In the genomic region with DNA sequence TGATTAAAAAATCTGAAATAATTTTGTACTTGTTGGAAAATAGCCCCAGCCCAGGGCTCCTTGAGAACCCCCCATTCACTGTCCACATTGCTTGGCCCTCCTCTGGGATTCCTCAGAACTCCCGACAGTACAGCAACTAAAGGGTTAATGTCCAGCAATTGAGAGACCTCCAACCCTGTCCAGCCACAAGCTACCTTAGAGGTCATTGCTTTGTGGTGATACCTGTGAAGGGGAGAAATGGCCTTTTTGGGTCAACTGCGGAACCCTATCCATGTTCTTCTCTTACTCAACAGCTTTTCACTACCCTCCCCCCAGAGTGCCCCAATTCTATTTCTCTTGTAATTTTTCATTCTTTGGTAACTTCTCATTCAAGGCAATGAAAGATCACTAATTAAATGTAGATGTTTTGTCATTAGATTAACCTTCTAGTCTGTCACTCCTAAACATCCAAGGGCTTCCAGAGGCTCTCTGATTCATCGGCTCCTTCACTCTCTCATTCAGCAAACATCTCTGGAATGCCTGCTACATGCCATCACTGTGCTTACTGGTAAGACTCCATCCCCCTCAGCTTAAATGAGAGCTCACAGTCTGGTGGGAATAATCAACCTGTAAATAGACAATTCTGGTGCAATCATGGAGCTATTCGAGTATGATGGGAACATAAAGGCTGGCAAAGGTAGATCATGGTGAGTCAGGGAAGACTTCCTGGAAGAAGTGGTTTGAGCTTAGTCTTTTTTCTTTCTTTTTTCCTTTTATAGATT, we compare ENCODE assay signal across 10 cellular contexts.
DNase-seq lines count a peak whose midpoint lies in the region; ATAC-seq and TF ChIP-seq lines count a peak whose summit lies in the region.
"Had no signal": no experiment of that assay in that cellular context is flagged by ENCODE, and none has a peak within 500 bp of the region (broad histone marks: within the 10 kb centered on the region; RNA-seq: fewer than 3 reads in every experiment).

No MANE protein-coding gene starts in this region.

- H3K36me3 ChIP-seq in SJSA1 (no peaks in the 10 kb centered on the region), ovary (no peaks in the 10 kb centered on the region)

- ATAC-seq in foreskin keratinocyte (peak; percentile 99), HG03139 (IDR thresholded peaks at IDR 0.05; ENCODE audit: unreplicated experiment) (no peak), GM19395 (IDR thresholded peaks at IDR 0.05; ENCODE audit: unreplicated experiment) (no peak)

- 35 to 47% (median 45%) methylated on average over 4 of the region's 4 CpGs for WGBS in ovary, 3 donors

- H3K4me3 ChIP-seq in SJSA1 (no peak overlapping the region), ovary (no peak overlapping the region)
- H3K4me3 ChIP-seq: SK-N-MC had no signal

- H3K9me3 ChIP-seq in SJSA1 (replicated peaks) (no peaks in the 10 kb centered on the region), ovary (no peaks in the 10 kb centered on the region)

- TF ChIP-seq POLR2A in ovary (IDR thresholded peaks at IDR 0.05): no peak

- DNase-seq in Daoy (ENCODE audit: low read depth) (peak; percentile 78), SJSA1 (ENCODE audit: low read depth in 1 of 2, low spot score in 2 of 2) (peak; percentile 91 to 94), foreskin keratinocyte (peak; percentile 95 to 97), ovary (no peak), NCI-H524 (lab: John Stamatoyannopoulos, UW) (no peak)
- no peak for DNase-seq in stimulated activated CD4-positive, alpha-beta T cell treated with anti-CD3 and anti-CD28 coated beads, Interleukin-4, amount 100 ng/mL, for 24 hours
- DNase-seq: anterior cingulate cortex had no signal

- H3K4me1 ChIP-seq in SJSA1 (replicated peaks) (peaks cover 51% of the 10 kb centered on the region), foreskin keratinocyte (peaks cover 34% of the 10 kb centered on the region), ovary (ENCODE audit: insufficient read depth) (peaks cover 3% of the 10 kb centered on the region)

- H3K27ac ChIP-seq in SJSA1: peak overlapping the region; percentile 95
- H3K27ac ChIP-seq in foreskin keratinocyte: no peak overlapping the region
- H3K27ac ChIP-seq in ovary: no peak overlapping the region
- H3K27ac ChIP-seq: SK-N-MC had no signal

- H3K27me3 ChIP-seq in SJSA1 (replicated peaks): no peaks in the 10 kb centered on the region
- H3K27me3 ChIP-seq in foreskin keratinocyte: no peaks in the 10 kb centered on the region
- H3K27me3 ChIP-seq in ovary: no peaks in the 10 kb centered on the region

- TF ChIP-seq CTCF in foreskin keratinocyte (conservative IDR thresholded peaks at IDR 0.05) (no peak), ovary (IDR thresholded peaks at IDR 0.05) (no peak)

- intact Hi-C loops in ovary (cut with DNase I): no loop called here

- TF ChIP-seq EP300 in ovary (IDR thresholded peaks at IDR 0.05): peak; percentile 48

Comparison
In these comparisons a context has a peak if more than half of its experiments do, and no peak if none do; other contexts are left out.
1. DNase-seq: peak in Daoy (single experiment), SJSA1 (2 of 2) and foreskin keratinocyte (2 of 2); none in ovary (0 of 5), stimulated activated CD4-positive, alpha-beta T cell treated with anti-CD3 and anti-CD28 coated beads, Interleukin-4, amount 100 ng/mL, for 24 hours (single experiment) and NCI-H524 (0 of 2).